ENCODE assay signal across 17 cellular contexts in the genomic region with DNA sequence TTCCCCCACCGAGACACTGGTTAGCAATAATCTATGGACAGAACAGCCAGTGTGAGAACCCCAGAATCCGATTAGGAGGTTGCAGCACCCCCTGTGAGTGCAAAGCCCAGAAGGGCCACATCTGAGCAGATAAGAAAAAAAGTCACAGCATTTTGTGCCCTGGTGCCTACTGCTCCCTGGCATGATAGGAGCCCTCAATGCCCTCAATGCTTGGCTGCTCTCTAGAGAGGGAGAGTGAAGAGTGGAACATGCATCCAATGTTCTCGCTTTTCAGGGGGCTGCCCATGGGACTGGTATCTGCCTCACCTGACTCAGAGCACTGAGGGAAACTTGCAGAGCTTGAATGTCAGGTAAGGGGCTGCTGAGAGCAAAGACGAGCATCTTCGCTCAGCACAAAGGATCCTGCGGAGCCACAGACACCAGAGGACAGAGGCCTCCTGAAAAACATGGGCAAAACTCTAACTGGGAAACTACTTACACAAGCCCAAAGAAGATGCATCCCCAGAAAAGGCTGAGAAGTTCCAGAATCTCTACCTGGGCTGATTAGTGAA.
"Had no signal": no experiment of that assay in that cellular context is flagged by ENCODE, and none has a peak within 500 bp of the region (broad histone marks: within the 10 kb centered on the region; RNA-seq: fewer than 3 reads in every experiment).

No MANE protein-coding gene starts in this region.

- H3K9ac ChIP-seq: parathyroid adenoma had no signal

- DNase-seq: activated CD4-positive, alpha-beta memory T cell treated with anti-CD3 and anti-CD28 coated beads, Interleukin-2, amount 10 ng/mL, durations not matched to agents 7 days and 5 days; activated CD4-positive, alpha-beta T cell treated with anti-CD3 and anti-CD28 coated beads for 36 hours; activated gamma-delta T cell; activated T-cell treated with anti-CD3 and anti-CD28 coated beads, Interleukin-2, amount 50 U/mL, for 48 hours; amygdala; brain microvascular endothelial cell; cerebellar nuclear complex; hypothalamus; left lung; mesenchymal stem cell; retina; stimulated activated CD4-positive, alpha-beta T cell treated with anti-CD3 and anti-CD28 coated beads, Interleukin-4, amount 100 ng/mL, for 1 hour had no signal

- H2AFZ ChIP-seq: parathyroid adenoma had no signal

- H3K79me2 ChIP-seq: parathyroid adenoma had no signal

- H3K36me3 ChIP-seq: brain microvascular endothelial cell, left lung had no signal

- H3K27ac Mint-ChIP-seq: activated CD4-positive, alpha-beta memory T cell treated with anti-CD3 and anti-CD28 coated beads, Interleukin-2, amount 10 ng/mL, durations not matched to agents 7 days and 5 days; activated CD4-positive, alpha-beta T cell treated with anti-CD3 and anti-CD28 coated beads for 36 hours; activated naive CD8-positive, alpha-beta T cell; stimulated activated naive CD8-positive, alpha-beta T cell treated with anti-CD3 and anti-CD28 coated beads, Interleukin-15, Interleukin-2, amounts not matched to agents 100 ng/mL and 50 ng/mL, for 24 hours had no signal

- H3K27me3 ChIP-seq: brain microvascular endothelial cell, left lung had no signal

- H3K27ac ChIP-seq: brain microvascular endothelial cell, left lung, parathyroid adenoma, VCaP had no signal

- H3K36me3 Mint-ChIP-seq: activated naive CD8-positive, alpha-beta T cell had no signal

- ATAC-seq: activated CD4-positive, alpha-beta T cell treated with anti-CD3 and anti-CD28 coated beads for 36 hours; esophagus mucosa; left lung had no signal

- H3K4me3 ChIP-seq: left lung had no signal

- H3K4me1 ChIP-seq: parathyroid adenoma had no signal

- H3K4me3 Mint-ChIP-seq: activated CD4-positive, alpha-beta memory T cell treated with anti-CD3 and anti-CD28 coated beads, Interleukin-2, amount 10 ng/mL, durations not matched to agents 7 days and 5 days; activated CD4-positive, alpha-beta T cell treated with anti-CD3 and anti-CD28 coated beads for 36 hours; activated naive CD8-positive, alpha-beta T cell; stimulated activated naive CD8-positive, alpha-beta T cell treated with anti-CD3 and anti-CD28 coated beads, Interleukin-15, Interleukin-2, amounts not matched to agents 100 ng/mL and 50 ng/mL, for 24 hours had no signal
